ENCODE assay signal across 21 cellular contexts in genomic region chr16:55482056-55482455, GRCh38. TPM values are rescaled to one million over a fixed set of nuclear protein-coding genes. Genes with fewer than 3 reads are reported as not detected.
A peak's percentile ranks its signal among the peaks of the same experiment; 100 is the strongest.
DNase-seq lines count a peak whose midpoint lies in the region; ATAC-seq and TF ChIP-seq lines count a peak whose summit lies in the region.
"Had no signal": no experiment of that assay in that cellular context is flagged by ENCODE, and none has a peak within 500 bp of the region (broad histone marks: within the 10 kb centered on the region; RNA-seq: fewer than 3 reads in every experiment).

No MANE protein-coding gene starts in this region.

- no peak for DNase-seq in SK-N-SH
- DNase-seq in coronary artery (ENCODE audit: low spot score) = no peak
- no peak for DNase-seq in lower lobe of right lung
- no peak for DNase-seq in vagina (ENCODE audit: extremely low spot score in 2 of 2)
- no peak for DNase-seq in middle frontal gyrus (ENCODE audit: extremely low spot score, low spot score)
- no peak for DNase-seq in spleen
- no peak for DNase-seq in medulla oblongata (ENCODE audit: extremely low spot score)
- DNase-seq: activated CD8-positive, alpha-beta memory T cell treated with anti-CD3 and anti-CD28 coated beads for 24 hours; amygdala; DMS79 treated with DMSO at 0.1 percent for 48 hours; GOT3; Kasumi-1; left cardiac atrium; NCI-H1436 treated with DMSO at 0.1 percent for 48 hours; T-helper 1 cell; tibial artery; WERI-Rb-1 had no signal

- no peaks in the 10 kb centered on the region for H3K9me2 ChIP-seq in SK-N-SH

- no peak for ATAC-seq in SK-N-SH treated with all-trans-retinoic acid at 6 μM for 48 hours
- ATAC-seq in lower lobe of right lung = no peak
- ATAC-seq: left cardiac atrium had no signal

- CTCF ChIA-PET in SK-N-SH (lab: Yijun Ruan, JAX) = interaction anchor here (3.2 to 3.5 kb wide), 2 partner anchors 12 to 18 kb away, joined by 10 to 11 read pairs; no protein-coding TSS in a partner anchor

- no peaks in the 10 kb centered on the region for H3K9me3 ChIP-seq in SK-N-SH
- H3K9me3 ChIP-seq in lower lobe of right lung = no peaks in the 10 kb centered on the region
- H3K9me3 ChIP-seq in vagina = no peaks in the 10 kb centered on the region
- H3K9me3 ChIP-seq in spleen = no peaks in the 10 kb centered on the region
- H3K9me3 ChIP-seq: tibial artery had no signal

- no peak overlapping the region; a peak in 1 of 4 replicates for H3K4me3 ChIP-seq in SK-N-SH (ENCODE audit: low read depth in 2 of 2, low read length in 1 of 2)
- peak overlapping the region; percentile 78 for H3K4me3 ChIP-seq in coronary artery
- peak overlapping the region; percentile 57 for H3K4me3 ChIP-seq in lower lobe of right lung
- peak overlapping the region; percentile 60 to 67 for H3K4me3 ChIP-seq in vagina
- H3K4me3 ChIP-seq in spleen = no peak overlapping the region
- H3K4me3 ChIP-seq: tibial artery had no signal

- TF ChIP-seq RAD21 in SK-N-SH (IDR thresholded peaks at IDR 0.05; ENCODE audit: low read length) = no peak

- intact Hi-C loops in lower lobe of right lung (cut with DNase I) (no loop called here), vagina (cut with DNase I) (no loop called here), spleen (cut with DNase I; ENCODE audit: low total_unique reads) (no loop called here)

- no peak overlapping the region for H3K9ac ChIP-seq in SK-N-SH
- H3K9ac ChIP-seq: parathyroid adenoma had no signal

- H3K4me1 ChIP-seq in SK-N-SH (ENCODE audit: control insufficient read depth in 1 of 2, insufficient read depth in 2 of 2, low read depth in 1 of 2, low read length in 1 of 2) (peaks cover 13 to 37% of the 10 kb centered on the region in 2 experiments), lower lobe of right lung (peaks cover 18% of the 10 kb centered on the region), vagina (peaks cover 30% of the 10 kb centered on the region), spleen (peaks cover 0 to 25% (median 10%) of the 10 kb centered on the region in 6 donors)
- H3K4me1 ChIP-seq: parathyroid adenoma had no signal

- 78% methylated on average over 2 of the region's 2 CpGs for WGBS in SK-N-SH (ENCODE audit: low lambda C conversion rate)
- 93 to 100% (median 94%) methylated on average over 2 of the region's 2 CpGs for WGBS in spleen, 5 donors

- H3K36me3 ChIP-seq in SK-N-SH (replicated peaks in 1 of 2; ENCODE audit: control insufficient read depth in 1 of 2, insufficient read depth in 2 of 2, low read length in 1 of 2) (peaks cover 55% of the 10 kb centered on the region in 2 experiments), lower lobe of right lung (peaks cover 13% of the 10 kb centered on the region), vagina (peaks cover 0 to 36% of the 10 kb centered on the region in 2 donors), spleen (peaks cover 0 to 9% (median 0%) of the 10 kb centered on the region in 6 donors)

- H3F3A ChIP-seq in SK-N-SH (replicated peaks; ENCODE audit: insufficient read depth) = peaks cover 26% of the 10 kb centered on the region

- H2AFZ ChIP-seq in SK-N-SH (ENCODE audit: low read depth) = no peak overlapping the region
- H2AFZ ChIP-seq: parathyroid adenoma had no signal

- H3K79me2 ChIP-seq in SK-N-SH (ENCODE audit: insufficient read depth) = peaks cover 61% of the 10 kb centered on the region
- H3K79me2 ChIP-seq: parathyroid adenoma had no signal

- TF ChIP-seq POLR2A in vagina (IDR thresholded peaks at IDR 0.05) = no peak
- TF ChIP-seq POLR2A in spleen (IDR thresholded peaks at IDR 0.05) = no peak

- H3K27ac ChIP-seq in SK-N-SH (ENCODE audit: low read depth in 2 of 2, low read length in 1 of 2) (peak overlapping the region in 1 of 2 experiments; percentile 74; a peak in 2 of 4 replicates), coronary artery (peak overlapping the region in 1 of 2 donors; percentile 87), lower lobe of right lung (no peak overlapping the region), vagina (peak overlapping the region; percentile 94), spleen (no peak overlapping the region)
- H3K27ac ChIP-seq: 22Rv1, epithelial cell of prostate, parathyroid adenoma, WERI-Rb-1 had no signal

- peaks cover 26% of the 10 kb centered on the region for H4K20me1 ChIP-seq in SK-N-SH (ENCODE audit: insufficient read depth)

- no peak for TF ChIP-seq EP300 in SK-N-SH (IDR thresholded peaks at IDR 0.05; ENCODE audit: borderline replicate concordance in 1 of 2, low read depth in 1 of 2, low read length in 1 of 2)

- TF ChIP-seq CTCF in SK-N-SH (IDR thresholded peaks at IDR 0.05) = no peak
- no peak for TF ChIP-seq CTCF in coronary artery (IDR thresholded peaks at IDR 0.05)
- TF ChIP-seq CTCF in lower lobe of right lung (IDR thresholded peaks at IDR 0.05) = no peak
- no peak for TF ChIP-seq CTCF in vagina (IDR thresholded peaks at IDR 0.05)
- no peak for TF ChIP-seq CTCF in spleen (IDR thresholded peaks at IDR 0.05 in 8 of 11, conservative IDR thresholded peaks at IDR 0.05 in 3 of 11)

- POLR2A ChIA-PET in SK-N-SH (lab: Yijun Ruan, JAX) = interaction anchor here (0.6 kb wide), 1 partner anchor 65 kb away, joined by 4 read pairs; no protein-coding TSS in a partner anchor

- H3K4me2 ChIP-seq in SK-N-SH = peak overlapping the region; percentile 90

- H3K27me3 ChIP-seq in SK-N-SH (ENCODE audit: insufficient read depth) (no peaks in the 10 kb centered on the region), lower lobe of right lung (ENCODE audit: low read depth) (peaks cover 11% of the 10 kb centered on the region), vagina (no peaks in the 10 kb centered on the region), spleen (replicated peaks in 1 of 7) (peaks cover 0 to 52% (median 20%) of the 10 kb centered on the region in 7 donors)

TF ChIP-seq in SK-N-SH, 30 proteins besides CTCF, POLR2A, EP300 and RAD21:
- no peak for TF ChIP-seq NRF1 (IDR thresholded peaks at IDR 0.05; ENCODE audit: low read depth, low read length)
- TF ChIP-seq FOSL2 (IDR thresholded peaks at IDR 0.05; ENCODE audit: borderline replicate concordance, low read depth) = peak; percentile 24; the same call in 1 of the 2 replicates
- TF ChIP-seq SMC3 (IDR thresholded peaks at IDR 0.05; ENCODE audit: low read depth, low read length) = no peak
- TF ChIP-seq, protein P1, sequence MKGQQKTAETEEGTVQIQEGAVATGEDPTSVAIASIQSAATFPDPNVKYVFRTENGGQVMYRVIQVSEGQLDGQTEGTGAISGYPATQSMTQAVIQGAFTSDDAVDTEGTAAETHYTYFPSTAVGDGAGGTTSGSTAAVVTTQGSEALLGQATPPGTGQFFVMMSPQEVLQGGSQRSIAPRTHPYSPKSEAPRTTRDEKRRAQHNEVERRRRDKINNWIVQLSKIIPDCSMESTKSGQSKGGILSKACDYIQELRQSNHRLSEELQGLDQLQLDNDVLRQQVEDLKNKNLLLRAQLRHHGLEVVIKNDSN (IDR thresholded peaks at IDR 0.05; ENCODE audit: borderline replicate concordance, low read depth) = no peak
- TF ChIP-seq JUND (IDR thresholded peaks at IDR 0.05) = 0 out of 2 replicates have a peak, but pooled peaks have one; percentile 11

TF ChIP-seq in SK-N-SH treated with all-trans-retinoic acid at 6 μM for 48 hours, 23 proteins besides CTCF, POLR2A, EP300 and RAD21 (continues in another document):
- TF ChIP-seq ZNF8 (CRISPR knock-in tag; IDR thresholded peaks at IDR 0.05) (no peak), SNAI2 (CRISPR knock-in tag; IDR thresholded peaks at IDR 0.05) (no peak), ZC3H10 (CRISPR knock-in tag; IDR thresholded peaks at IDR 0.05) (no peak), BACH2 (CRISPR knock-in tag; IDR thresholded peaks at IDR 0.05; ENCODE audit: borderline replicate concordance) (no peak), CREB5 (CRISPR knock-in tag; IDR thresholded peaks at IDR 0.05; ENCODE audit: low read depth) (no peak), GLIS3 (CRISPR knock-in tag; IDR thresholded peaks at IDR 0.05) (no peak), RARB (CRISPR knock-in tag; IDR thresholded peaks at IDR 0.05) (no peak)
- TF ChIP-seq, protein P2, sequence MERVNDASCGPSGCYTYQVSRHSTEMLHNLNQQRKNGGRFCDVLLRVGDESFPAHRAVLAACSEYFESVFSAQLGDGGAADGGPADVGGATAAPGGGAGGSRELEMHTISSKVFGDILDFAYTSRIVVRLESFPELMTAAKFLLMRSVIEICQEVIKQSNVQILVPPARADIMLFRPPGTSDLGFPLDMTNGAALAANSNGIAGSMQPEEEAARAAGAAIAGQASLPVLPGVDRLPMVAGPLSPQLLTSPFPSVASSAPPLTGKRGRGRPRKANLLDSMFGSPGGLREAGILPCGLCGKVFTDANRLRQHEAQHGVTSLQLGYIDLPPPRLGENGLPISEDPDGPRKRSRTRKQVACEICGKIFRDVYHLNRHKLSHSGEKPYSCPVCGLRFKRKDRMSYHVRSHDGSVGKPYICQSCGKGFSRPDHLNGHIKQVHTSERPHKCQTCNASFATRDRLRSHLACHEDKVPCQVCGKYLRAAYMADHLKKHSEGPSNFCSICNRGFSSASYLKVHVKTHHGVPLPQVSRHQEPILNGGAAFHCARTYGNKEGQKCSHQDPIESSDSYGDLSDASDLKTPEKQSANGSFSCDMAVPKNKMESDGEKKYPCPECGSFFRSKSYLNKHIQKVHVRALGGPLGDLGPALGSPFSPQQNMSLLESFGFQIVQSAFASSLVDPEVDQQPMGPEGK (CRISPR knock-in tag; IDR thresholded peaks at IDR 0.05; ENCODE audit: borderline replicate concordance) = no peak

RNA-seq across cellular contexts. Expression of gene MMP2, which starts 3.1 kb away (rescaled TPM):
- polyA plus RNA-seq in SK-N-SH (2012; rRNA removed) = 963 and 1,101 TPM in 2 replicates
- polyA plus RNA-seq in SK-N-SH (2012; cell fraction: cytosol; rRNA removed) = 657 and 848 TPM in 2 replicates
- 471 and 582 TPM in 2 replicates for polyA plus RNA-seq in SK-N-SH (2012; cell fraction: nucleus; rRNA removed)
- 178 TPM for total RNA-seq in lower lobe of right lung
- total RNA-seq in vagina = 296 TPM
- 100 to 1,000 TPM in 4 of 7 donors, 10 to 100 TPM in 3; 38.3 to 162 (median 102) TPM for total RNA-seq in spleen
- polyA plus RNA-seq in spleen = 10 to 100 TPM in 2 of 3 donors, 1 to 10 TPM in 1; 5.0 to 19.1 (median 10.5) TPM

RNA-seq across cellular contexts. Expression of gene LPCAT2, which starts 26.8 kb away (rescaled TPM):
- 9.1 and 14.5 TPM in 2 replicates for polyA plus RNA-seq in SK-N-SH (2012; rRNA removed)
- polyA plus RNA-seq in SK-N-SH (2012; cell fraction: cytosol; rRNA removed) = 12.4 and 14.1 TPM in 2 replicates
- 18.9 and 28.5 TPM in 2 replicates for polyA plus RNA-seq in SK-N-SH (2012; cell fraction: nucleus; rRNA removed)
- total RNA-seq in lower lobe of right lung = 35.8 TPM
- 11.3 TPM for total RNA-seq in vagina
- 10 to 100 TPM; 28.7 to 44.3 (median 41.7) TPM for total RNA-seq in spleen
- 1 to 10 TPM; 3.4 to 5.3 (median 4.8) TPM for polyA plus RNA-seq in spleen

Comparison
In these comparisons a context has a peak if more than half of its experiments do, and no peak if none do; other contexts are left out.
1. H3K4me3 ChIP-seq: peak in coronary artery (single experiment), lower lobe of right lung (single experiment) and vagina (2 of 2); none in SK-N-SH (0 of 2) and spleen (0 of 8).